In the genomic region with DNA sequence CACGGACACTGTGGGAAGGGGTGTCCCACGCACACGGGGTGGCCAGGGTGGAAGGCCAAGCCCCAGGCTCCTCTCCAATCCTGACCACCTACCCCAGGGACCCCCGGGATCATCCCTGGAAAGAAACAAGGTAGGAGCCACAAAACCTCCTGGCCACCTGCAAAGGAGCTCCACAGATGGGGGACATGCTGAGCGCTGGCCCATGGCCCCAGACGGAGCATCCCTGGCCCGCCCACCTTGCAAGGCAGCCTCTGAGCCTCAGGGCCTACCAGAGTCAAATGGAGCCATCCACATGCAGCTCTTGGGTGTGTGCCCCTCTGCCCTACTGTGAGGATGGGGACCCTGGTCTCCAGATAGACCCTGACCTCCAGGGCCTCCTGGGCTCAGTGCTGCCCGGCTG, we compare ENCODE assay signal across 22 cellular contexts.
"Had no signal": no experiment of that assay in that cellular context is flagged by ENCODE, and none has a peak within 500 bp of the region (broad histone marks: within the 10 kb centered on the region; RNA-seq: fewer than 3 reads in every experiment).

No MANE protein-coding gene starts in this region.

- H3K4me3 ChIP-seq: ascending aorta, cardiac muscle cell, coronary artery, left lung, thyroid gland had no signal

- ATAC-seq: effector memory CD8-positive, alpha-beta T cell; foreskin keratinocyte; left lung had no signal

- H3K9me3 ChIP-seq: ascending aorta, heart right ventricle, left lung, neutrophil, thyroid gland had no signal

- H3K4me1 ChIP-seq: ascending aorta, foreskin keratinocyte had no signal

- H3K27ac ChIP-seq: ascending aorta, cardiac muscle cell, foreskin keratinocyte, neutrophil had no signal

- H3K27me3 ChIP-seq: ascending aorta, cardiac muscle cell, dorsolateral prefrontal cortex, foreskin keratinocyte, heart right ventricle, left lung, neutrophil, thyroid gland had no signal

- DNase-seq: activated CD4-positive, alpha-beta T cell treated with anti-CD3 and anti-CD28 coated beads for 48 hours; activated CD4-positive, alpha-beta T cell treated with anti-CD3 and anti-CD28 coated beads, Interleukin-2, amount 50 U/mL, for 48 hours; activated CD4-positive, CD25-positive, alpha-beta regulatory T cell; activated CD8-positive, alpha-beta memory T cell treated with anti-CD3 and anti-CD28 coated beads for 24 hours; activated effector memory CD4-positive, alpha-beta T cell treated with anti-CD3 and anti-CD28 coated beads, Interleukin-2, amount 50 U/mL, for 16 hours; activated naive CD4-positive, alpha-beta T cell treated with anti-CD3 and anti-CD28 coated beads for 36 hours; activated naive CD8-positive, alpha-beta T cell treated with anti-CD3 and anti-CD28 coated beads, Interleukin-2, amount 10 ng/mL, durations not matched to agents 7 days and 5 days; activated T-cell treated with anti-CD3 and anti-CD28 coated beads, Interleukin-2, amount 50 U/mL, for 1 hour; dorsolateral prefrontal cortex; effector memory CD8-positive, alpha-beta T cell; foreskin keratinocyte; heart right ventricle; mammary epithelial cell; naive B cell; nephron progenitor cell; stimulated activated CD4-positive, alpha-beta T cell treated with anti-CD3 and anti-CD28 coated beads, Interleukin-4, amount 100 ng/mL, for 1 hour; thyroid gland had no signal
